ENCODE assay signal across 1 cellular context in the genomic region with DNA sequence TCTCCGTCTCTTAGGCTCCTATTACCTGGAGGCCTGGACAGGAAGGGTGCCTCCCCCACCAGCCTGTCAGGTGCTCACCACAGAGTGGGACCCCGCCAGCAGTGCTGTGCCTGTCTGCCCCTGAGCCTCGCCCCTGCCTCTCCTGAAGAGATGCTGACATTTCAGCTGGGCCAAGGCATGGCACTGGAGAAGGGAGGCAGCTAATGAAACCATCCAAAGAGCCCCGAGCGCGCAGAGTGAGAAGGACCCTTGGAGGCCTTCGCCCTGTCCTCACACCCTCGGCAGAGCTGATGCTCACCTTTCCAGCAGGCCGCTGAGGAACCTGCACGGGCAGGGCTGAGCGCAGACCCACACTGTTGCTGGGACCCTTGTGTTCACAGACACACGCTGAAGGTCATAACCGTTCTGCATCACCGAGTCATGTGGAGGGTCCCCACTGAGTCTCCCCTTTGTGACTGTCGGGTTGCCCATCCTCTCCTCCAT.
TF ChIP-seq lines count a peak whose summit lies in the region.

No MANE protein-coding gene starts in this region.

TF ChIP-seq in GM23338, 12 proteins besides CTCF, POLR2A, EP300 and RAD21 (continued from another document):
- TF ChIP-seq, protein P1, sequence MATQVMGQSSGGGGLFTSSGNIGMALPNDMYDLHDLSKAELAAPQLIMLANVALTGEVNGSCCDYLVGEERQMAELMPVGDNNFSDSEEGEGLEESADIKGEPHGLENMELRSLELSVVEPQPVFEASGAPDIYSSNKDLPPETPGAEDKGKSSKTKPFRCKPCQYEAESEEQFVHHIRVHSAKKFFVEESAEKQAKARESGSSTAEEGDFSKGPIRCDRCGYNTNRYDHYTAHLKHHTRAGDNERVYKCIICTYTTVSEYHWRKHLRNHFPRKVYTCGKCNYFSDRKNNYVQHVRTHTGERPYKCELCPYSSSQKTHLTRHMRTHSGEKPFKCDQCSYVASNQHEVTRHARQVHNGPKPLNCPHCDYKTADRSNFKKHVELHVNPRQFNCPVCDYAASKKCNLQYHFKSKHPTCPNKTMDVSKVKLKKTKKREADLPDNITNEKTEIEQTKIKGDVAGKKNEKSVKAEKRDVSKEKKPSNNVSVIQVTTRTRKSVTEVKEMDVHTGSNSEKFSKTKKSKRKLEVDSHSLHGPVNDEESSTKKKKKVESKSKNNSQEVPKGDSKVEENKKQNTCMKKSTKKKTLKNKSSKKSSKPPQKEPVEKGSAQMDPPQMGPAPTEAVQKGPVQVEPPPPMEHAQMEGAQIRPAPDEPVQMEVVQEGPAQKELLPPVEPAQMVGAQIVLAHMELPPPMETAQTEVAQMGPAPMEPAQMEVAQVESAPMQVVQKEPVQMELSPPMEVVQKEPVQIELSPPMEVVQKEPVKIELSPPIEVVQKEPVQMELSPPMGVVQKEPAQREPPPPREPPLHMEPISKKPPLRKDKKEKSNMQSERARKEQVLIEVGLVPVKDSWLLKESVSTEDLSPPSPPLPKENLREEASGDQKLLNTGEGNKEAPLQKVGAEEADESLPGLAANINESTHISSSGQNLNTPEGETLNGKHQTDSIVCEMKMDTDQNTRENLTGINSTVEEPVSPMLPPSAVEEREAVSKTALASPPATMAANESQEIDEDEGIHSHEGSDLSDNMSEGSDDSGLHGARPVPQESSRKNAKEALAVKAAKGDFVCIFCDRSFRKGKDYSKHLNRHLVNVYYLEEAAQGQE (IDR thresholded peaks at IDR 0.05; ENCODE audit: unreplicated experiment) = no peak
- TF ChIP-seq, protein P2, sequence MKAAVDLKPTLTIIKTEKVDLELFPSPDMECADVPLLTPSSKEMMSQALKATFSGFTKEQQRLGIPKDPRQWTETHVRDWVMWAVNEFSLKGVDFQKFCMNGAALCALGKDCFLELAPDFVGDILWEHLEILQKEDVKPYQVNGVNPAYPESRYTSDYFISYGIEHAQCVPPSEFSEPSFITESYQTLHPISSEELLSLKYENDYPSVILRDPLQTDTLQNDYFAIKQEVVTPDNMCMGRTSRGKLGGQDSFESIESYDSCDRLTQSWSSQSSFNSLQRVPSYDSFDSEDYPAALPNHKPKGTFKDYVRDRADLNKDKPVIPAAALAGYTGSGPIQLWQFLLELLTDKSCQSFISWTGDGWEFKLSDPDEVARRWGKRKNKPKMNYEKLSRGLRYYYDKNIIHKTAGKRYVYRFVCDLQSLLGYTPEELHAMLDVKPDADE (IDR thresholded peaks at IDR 0.05) = no peak
- TF ChIP-seq, protein P3, sequence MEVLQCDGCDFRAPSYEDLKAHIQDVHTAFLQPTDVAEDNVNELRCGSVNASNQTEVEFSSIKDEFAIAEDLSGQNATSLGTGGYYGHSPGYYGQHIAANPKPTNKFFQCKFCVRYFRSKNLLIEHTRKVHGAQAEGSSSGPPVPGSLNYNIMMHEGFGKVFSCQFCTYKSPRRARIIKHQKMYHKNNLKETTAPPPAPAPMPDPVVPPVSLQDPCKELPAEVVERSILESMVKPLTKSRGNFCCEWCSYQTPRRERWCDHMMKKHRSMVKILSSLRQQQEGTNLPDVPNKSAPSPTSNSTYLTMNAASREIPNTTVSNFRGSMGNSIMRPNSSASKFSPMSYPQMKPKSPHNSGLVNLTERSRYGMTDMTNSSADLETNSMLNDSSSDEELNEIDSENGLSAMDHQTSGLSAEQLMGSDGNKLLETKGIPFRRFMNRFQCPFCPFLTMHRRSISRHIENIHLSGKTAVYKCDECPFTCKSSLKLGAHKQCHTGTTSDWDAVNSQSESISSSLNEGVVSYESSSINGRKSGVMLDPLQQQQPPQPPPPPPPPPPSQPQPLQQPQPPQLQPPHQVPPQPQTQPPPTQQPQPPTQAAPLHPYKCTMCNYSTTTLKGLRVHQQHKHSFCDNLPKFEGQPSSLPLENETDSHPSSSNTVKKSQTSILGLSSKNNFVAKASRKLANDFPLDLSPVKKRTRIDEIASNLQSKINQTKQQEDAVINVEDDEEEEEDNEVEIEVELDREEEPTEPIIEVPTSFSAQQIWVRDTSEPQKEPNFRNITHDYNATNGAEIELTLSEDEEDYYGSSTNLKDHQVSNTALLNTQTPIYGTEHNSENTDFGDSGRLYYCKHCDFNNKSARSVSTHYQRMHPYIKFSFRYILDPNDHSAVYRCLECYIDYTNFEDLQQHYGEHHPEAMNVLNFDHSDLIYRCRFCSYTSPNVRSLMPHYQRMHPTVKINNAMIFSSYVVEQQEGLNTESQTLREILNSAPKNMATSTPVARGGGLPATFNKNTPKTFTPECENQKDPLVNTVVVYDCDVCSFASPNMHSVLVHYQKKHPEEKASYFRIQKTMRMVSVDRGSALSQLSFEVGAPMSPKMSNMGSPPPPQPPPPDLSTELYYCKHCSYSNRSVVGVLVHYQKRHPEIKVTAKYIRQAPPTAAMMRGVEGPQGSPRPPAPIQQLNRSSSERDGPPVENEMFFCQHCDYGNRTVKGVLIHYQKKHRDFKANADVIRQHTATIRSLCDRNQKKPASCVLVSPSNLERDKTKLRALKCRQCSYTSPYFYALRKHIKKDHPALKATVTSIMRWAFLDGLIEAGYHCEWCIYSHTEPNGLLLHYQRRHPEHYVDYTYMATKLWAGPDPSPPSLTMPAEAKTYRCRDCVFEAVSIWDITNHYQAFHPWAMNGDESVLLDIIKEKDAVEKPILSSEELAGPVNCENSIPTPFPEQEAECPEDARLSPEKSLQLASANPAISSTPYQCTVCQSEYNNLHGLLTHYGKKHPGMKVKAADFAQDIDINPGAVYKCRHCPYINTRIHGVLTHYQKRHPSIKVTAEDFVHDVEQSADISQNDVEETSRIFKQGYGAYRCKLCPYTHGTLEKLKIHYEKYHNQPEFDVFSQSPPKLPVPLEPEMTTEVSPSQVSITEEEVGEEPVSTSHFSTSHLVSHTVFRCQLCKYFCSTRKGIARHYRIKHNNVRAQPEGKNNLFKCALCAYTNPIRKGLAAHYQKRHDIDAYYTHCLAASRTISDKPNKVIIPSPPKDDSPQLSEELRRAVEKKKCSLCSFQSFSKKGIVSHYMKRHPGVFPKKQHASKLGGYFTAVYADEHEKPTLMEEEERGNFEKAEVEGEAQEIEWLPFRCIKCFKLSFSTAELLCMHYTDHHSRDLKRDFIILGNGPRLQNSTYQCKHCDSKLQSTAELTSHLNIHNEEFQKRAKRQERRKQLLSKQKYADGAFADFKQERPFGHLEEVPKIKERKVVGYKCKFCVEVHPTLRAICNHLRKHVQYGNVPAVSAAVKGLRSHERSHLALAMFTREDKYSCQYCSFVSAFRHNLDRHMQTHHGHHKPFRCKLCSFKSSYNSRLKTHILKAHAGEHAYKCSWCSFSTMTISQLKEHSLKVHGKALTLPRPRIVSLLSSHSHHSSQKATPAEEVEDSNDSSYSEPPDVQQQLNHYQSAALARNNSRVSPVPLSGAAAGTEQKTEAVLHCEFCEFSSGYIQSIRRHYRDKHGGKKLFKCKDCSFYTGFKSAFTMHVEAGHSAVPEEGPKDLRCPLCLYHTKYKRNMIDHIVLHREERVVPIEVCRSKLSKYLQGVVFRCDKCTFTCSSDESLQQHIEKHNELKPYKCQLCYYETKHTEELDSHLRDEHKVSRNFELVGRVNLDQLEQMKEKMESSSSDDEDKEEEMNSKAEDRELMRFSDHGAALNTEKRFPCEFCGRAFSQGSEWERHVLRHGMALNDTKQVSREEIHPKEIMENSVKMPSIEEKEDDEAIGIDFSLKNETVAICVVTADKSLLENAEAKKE (CRISPR knock-in tag; IDR thresholded peaks at IDR 0.05) = no peak
- TF ChIP-seq ZNF331 (CRISPR knock-in tag; IDR thresholded peaks at IDR 0.05; ENCODE audit: low read depth) (no peak), JUNB (IDR thresholded peaks at IDR 0.05; ENCODE audit: unreplicated experiment) (no peak)
